13 cellular contexts compared by ENCODE assay signal in the genomic region with DNA sequence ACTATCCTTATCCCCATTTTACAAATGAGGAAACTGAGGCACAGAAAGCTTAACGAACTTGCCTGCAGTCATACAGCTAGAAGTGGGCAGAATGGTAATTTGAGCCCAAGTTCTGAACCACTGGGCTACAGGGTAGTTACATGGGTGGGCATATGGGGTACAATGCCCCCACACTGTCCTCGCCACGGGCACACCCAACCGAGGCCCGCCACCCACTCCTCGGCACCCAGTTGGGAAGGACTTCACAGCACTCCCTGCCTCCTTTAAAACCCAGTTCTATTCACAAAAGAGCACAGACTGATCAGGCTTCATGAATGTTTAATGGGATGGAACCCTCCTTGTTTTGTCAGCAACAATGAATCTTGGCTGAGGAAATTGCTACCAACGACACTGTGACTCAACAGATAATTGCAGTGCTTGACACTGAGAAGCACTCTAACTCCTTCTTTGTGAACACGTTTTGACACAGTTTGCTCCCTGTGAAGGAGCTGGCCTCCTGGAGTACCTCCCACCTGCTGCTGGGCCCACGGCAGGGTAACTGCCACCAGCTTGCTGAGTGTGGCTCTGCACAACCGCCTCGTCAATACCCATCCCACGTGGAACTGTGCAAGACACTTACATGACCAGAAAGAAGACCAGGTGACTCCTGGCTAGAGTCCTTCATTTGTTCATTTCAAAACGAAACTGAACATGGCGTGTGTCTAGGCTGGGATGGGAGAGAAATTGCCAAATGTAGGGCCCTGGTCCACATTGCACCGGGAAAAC.
DNase-seq lines count a peak whose midpoint lies in the region; ATAC-seq, FAIRE-seq and TF ChIP-seq lines count a peak whose summit lies in the region.
"Had no signal": no experiment of that assay in that cellular context is flagged by ENCODE, and none has a peak within 500 bp of the region (broad histone marks: within the 10 kb centered on the region; RNA-seq: fewer than 3 reads in every experiment).

No MANE protein-coding gene starts in this region.

- ATAC-seq in right lobe of liver (no peak), GM18868 (IDR thresholded peaks at IDR 0.05; ENCODE audit: unreplicated experiment) (no peak)

- H3K4me3 ChIP-seq in bronchial epithelial cell (ENCODE audit: low read depth, low read length) (no peak overlapping the region), WERI-Rb-1 (ENCODE audit: low read depth, low read length) (no peak overlapping the region), right lobe of liver (no peak overlapping the region)
- H3K4me3 ChIP-seq: K562, vagina had no signal

- H3K27ac ChIP-seq in WERI-Rb-1: no peak overlapping the region
- no peak overlapping the region for H3K27ac ChIP-seq in right lobe of liver
- H3K27ac ChIP-seq: foreskin keratinocyte, vagina had no signal

- WGBS in right lobe of liver (ENCODE audit: insufficient coverage, low coverage, low lambda C conversion rate, missing lambda C conversion rate): 80% methylated on average over 11 of the region's 15 CpGs

- FAIRE-seq in bronchial epithelial cell (lab: Jason Lieb, UNC): no peak
- FAIRE-seq: K562 had no signal

- intact Hi-C loops in right lobe of liver (cut with DNase I): no loop called here

- DNase-seq in DMS53 (lab: John Stamatoyannopoulos, UW) (peak; percentile 76), NCI-H187 (lab: John Stamatoyannopoulos, UW) (peak; percentile 74 to 90), bronchial epithelial cell (ENCODE audit: low read depth) (peak; percentile 43), mesenteric fat pad (ENCODE audit: low spot score) (peak; percentile 53), WERI-Rb-1 (no peak), right lobe of liver (no peak), HPDE6-E6E7 (ENCODE audit: extremely low spot score) (no peak)
- DNase-seq: activated CD4-positive, alpha-beta memory T cell treated with anti-CD3 and anti-CD28 coated beads, Interleukin-2, amount 10 ng/mL, durations not matched to agents 7 days and 5 days; naive B cell had no signal

- H3K9me3 ChIP-seq in WERI-Rb-1 (ENCODE audit: severe bottlenecking) (no peaks in the 10 kb centered on the region), right lobe of liver (no peaks in the 10 kb centered on the region)
- H3K9me3 ChIP-seq: vagina had no signal

- H3K36me3 ChIP-seq in bronchial epithelial cell (ENCODE audit: control insufficient read depth, insufficient read depth, low read length): no peaks in the 10 kb centered on the region
- no peaks in the 10 kb centered on the region for H3K36me3 ChIP-seq in WERI-Rb-1
- no peaks in the 10 kb centered on the region for H3K36me3 ChIP-seq in right lobe of liver
- H3K36me3 ChIP-seq: vagina had no signal

- H3K27me3 ChIP-seq in bronchial epithelial cell (ENCODE audit: control insufficient read depth, insufficient read depth, low read length) (no peaks in the 10 kb centered on the region), WERI-Rb-1 (ENCODE audit: insufficient read depth, low read depth, severe bottlenecking) (no peaks in the 10 kb centered on the region), right lobe of liver (no peaks in the 10 kb centered on the region)
- H3K27me3 ChIP-seq: foreskin keratinocyte, vagina had no signal

- no peaks in the 10 kb centered on the region for H3K4me1 ChIP-seq in right lobe of liver

- no peak for TF ChIP-seq CTCF in bronchial epithelial cell (IDR thresholded peaks at IDR 0.05; ENCODE audit: insufficient read depth, low read length, severe bottlenecking)
- TF ChIP-seq CTCF in WERI-Rb-1 (IDR thresholded peaks at IDR 0.05; ENCODE audit: low read depth, low read length): no peak
- no peak for TF ChIP-seq CTCF in right lobe of liver (IDR thresholded peaks at IDR 0.05)

- TF ChIP-seq POLR2A in right lobe of liver (IDR thresholded peaks at IDR 0.05): no peak

Comparison
In these comparisons a context has a peak if more than half of its experiments do, and no peak if none do; other contexts are left out.
1. DNase-seq: peak in DMS53 (single experiment), NCI-H187 (2 of 2), bronchial epithelial cell (single experiment) and mesenteric fat pad (single experiment); none in WERI-Rb-1 (single experiment), right lobe of liver (0 of 3) and HPDE6-E6E7 (single experiment).